ENCODE assay signal across 10 cellular contexts in genomic region chr17:7575481-7575883, GRCh38. TPM values are rescaled to one million over a fixed set of nuclear protein-coding genes. Genes with fewer than 3 reads are reported as not detected.
A peak's percentile ranks its signal among the peaks of the same experiment; 100 is the strongest.
DNase-seq lines count a peak whose midpoint lies in the region; ATAC-seq and TF ChIP-seq lines count a peak whose summit lies in the region.
"Had no signal": no experiment of that assay in that cellular context is flagged by ENCODE, and none has a peak within 500 bp of the region (broad histone marks: within the 10 kb centered on the region; RNA-seq: fewer than 3 reads in every experiment).

No MANE protein-coding gene starts in this region.

- no peak for DNase-seq in HAP-1 (ENCODE audit: low spot score in 2 of 2)
- no peak for DNase-seq in adipocyte (ENCODE audit: low read depth)
- DNase-seq in lower lobe of right lung: no peak
- no peak for DNase-seq in NCI-H2107 treated with DMSO at 0.1 percent for 48 hours (lab: John Stamatoyannopoulos, UW; ENCODE audit: unreplicated experiment)
- no peak for DNase-seq in NCI-H2227 treated with DMSO at 0.1 percent for 48 hours (lab: John Stamatoyannopoulos, UW)
- DNase-seq in putamen (ENCODE audit: low spot score): no peak
- DNase-seq: activated gamma-delta T cell, RPMI8226 had no signal

- intact Hi-C loops in lower lobe of right lung (cut with DNase I): no loop called here

- H3K4me3 ChIP-seq in HAP-1 (peak overlapping the region; percentile 99; the same call in 1 of the 2 replicates), adipocyte (ENCODE audit: low read length) (peak overlapping the region; percentile 91), lower lobe of right lung (peak overlapping the region; percentile 81)

- H3K9me3 ChIP-seq in HAP-1: no peaks in the 10 kb centered on the region
- H3K9me3 ChIP-seq in adipocyte (ENCODE audit: control insufficient read depth, low read length): no peaks in the 10 kb centered on the region
- no peaks in the 10 kb centered on the region for H3K9me3 ChIP-seq in lower lobe of right lung

- H3K9ac ChIP-seq in adipocyte (ENCODE audit: low read length): peak overlapping the region; percentile 100

- in situ Hi-C loops in HAP-1 (cut with MboI; ENCODE audit: low sequenced_read_pairs): no loop called here

- H3K27me3 ChIP-seq in HAP-1 (ENCODE audit: low read depth) (no peaks in the 10 kb centered on the region), adipocyte (replicated peaks; ENCODE audit: control insufficient read depth, insufficient read depth, low read length) (no peaks in the 10 kb centered on the region), lower lobe of right lung (ENCODE audit: low read depth) (no peaks in the 10 kb centered on the region)

- H3K27ac ChIP-seq in 22Rv1: peak overlapping the region; percentile 99
- peak overlapping the region; percentile 6 for H3K27ac ChIP-seq in lower lobe of right lung

- H3K36me3 ChIP-seq in HAP-1 (replicated peaks) (peaks cover 75% of the 10 kb centered on the region), adipocyte (ENCODE audit: control insufficient read depth, insufficient read depth, low read length, severe bottlenecking) (peaks cover 62% of the 10 kb centered on the region), lower lobe of right lung (peaks cover 66% of the 10 kb centered on the region)

- no peak for ATAC-seq in lower lobe of right lung
- no peak for ATAC-seq in HG03159 (IDR thresholded peaks at IDR 0.05; ENCODE audit: unreplicated experiment)

- TF ChIP-seq CTCF in 22Rv1 (IDR thresholded peaks at IDR 0.05) (no peak), lower lobe of right lung (IDR thresholded peaks at IDR 0.05) (no peak)

- peaks cover 12% of the 10 kb centered on the region for H3K4me1 ChIP-seq in HAP-1
- H3K4me1 ChIP-seq in adipocyte (ENCODE audit: control insufficient read depth, insufficient read depth, low read length): peaks cover 62% of the 10 kb centered on the region
- H3K4me1 ChIP-seq in lower lobe of right lung: peaks cover 79% of the 10 kb centered on the region

RNA-seq across cellular contexts. Expression of gene CD68, which starts 4.0 kb away (rescaled TPM):
- 667 TPM for total RNA-seq in lower lobe of right lung

RNA-seq across cellular contexts. Expression of gene MPDU1, which starts 8.2 kb away (rescaled TPM):
- total RNA-seq in lower lobe of right lung: 55.3 TPM

RNA-seq across cellular contexts. Expression of gene SENP3, which starts 13.8 kb away (rescaled TPM):
- 87.0 TPM for total RNA-seq in lower lobe of right lung

RNA-seq across cellular contexts. Expression of gene SOX15, which starts 14.4 kb away (rescaled TPM):
- total RNA-seq in lower lobe of right lung: 0.47 TPM

RNA-seq across cellular contexts. Expression of gene TNFSF13, which starts 16.9 kb away (rescaled TPM):
- total RNA-seq in lower lobe of right lung: 161 TPM
